Comparison of ENCODE assay signal across 10 cellular contexts in genomic region chr5:14265574-14265973, GRCh38.
DNase-seq lines count a peak whose midpoint lies in the region; ATAC-seq and TF ChIP-seq lines count a peak whose summit lies in the region.
"Had no signal": no experiment of that assay in that cellular context is flagged by ENCODE, and none has a peak within 500 bp of the region (broad histone marks: within the 10 kb centered on the region; RNA-seq: fewer than 3 reads in every experiment).

No MANE protein-coding gene starts in this region.

- no peak for ATAC-seq in GM21723 (IDR thresholded peaks at IDR 0.05; ENCODE audit: unreplicated experiment)
- ATAC-seq: left colon had no signal

- TF ChIP-seq CTCF in neural crest cell (conservative IDR thresholded peaks at IDR 0.05) = no peak

- no peaks in the 10 kb centered on the region for H3K27me3 Mint-ChIP-seq in neural crest cell (ENCODE audit: low read depth)

- H3K4me1 Mint-ChIP-seq in neural crest cell = peaks cover 76% of the 10 kb centered on the region

- no peak overlapping the region for H3K27ac Mint-ChIP-seq in neural crest cell (ENCODE audit: unreplicated experiment)

- peak overlapping the region; percentile 22 for H3K4me3 Mint-ChIP-seq in neural crest cell

- no peaks in the 10 kb centered on the region for H3K9me3 Mint-ChIP-seq in neural crest cell
- H3K9me3 Mint-ChIP-seq: central memory CD8-positive, alpha-beta T cell had no signal

- DNase-seq in ELR (ENCODE audit: low read depth) = peak; percentile 98
- peak; percentile 58 for DNase-seq in NCI-H446 treated with DMSO at 0.1 percent for 48 hours (lab: John Stamatoyannopoulos, UW)
- peak; percentile 11 to 77 for DNase-seq in dermis microvascular lymphatic vessel endothelial cell (ENCODE audit: low read depth in 2 of 2)
- no peak for DNase-seq in neural crest cell (ENCODE audit: low read depth, low spot score)
- no peak for DNase-seq in NOMO-1 treated with dmso at 0.1 percent for 144 hours (lab: John Stamatoyannopoulos, UW; ENCODE audit: unreplicated experiment)
- no peak for DNase-seq in NCI-H526 treated with DMSO at 0.1 percent for 48 hours (lab: John Stamatoyannopoulos, UW)
- DNase-seq in cortex of kidney (lab: John Stamatoyannopoulos, UW) = no peak
- DNase-seq: left colon had no signal

- H3K36me3 Mint-ChIP-seq in neural crest cell (ENCODE audit: low read depth) = no peaks in the 10 kb centered on the region

Comparison
In these comparisons a context has a peak if more than half of its experiments do, and no peak if none do; other contexts are left out.
1. DNase-seq: peak in ELR (single experiment), NCI-H446 treated with DMSO at 0.1 percent for 48 hours (single experiment) and dermis microvascular lymphatic vessel endothelial cell (2 of 2); none in neural crest cell (single experiment), NOMO-1 treated with dmso at 0.1 percent for 144 hours (single experiment), NCI-H526 treated with DMSO at 0.1 percent for 48 hours (single experiment) and cortex of kidney (single experiment).